ENCODE assay signal across 1 cellular context in genomic region chr6:42909835-42910234, GRCh38.
A peak's percentile ranks its signal among the peaks of the same experiment; 100 is the strongest.
TF ChIP-seq lines count a peak whose summit lies in the region.

No MANE protein-coding gene starts in this region.

TF ChIP-seq in K562, 482 proteins besides CTCF, POLR2A, EP300 and RAD21:
- TF ChIP-seq SRF (CRISPR knock-in tag; IDR thresholded peaks at IDR 0.05) (no peak), ZNF23 (CRISPR knock-in tag; IDR thresholded peaks at IDR 0.05) (no peak), EGR1 (conservative IDR thresholded peaks at IDR 0.05) (peak; percentile 76)
